ENCODE assay signal across 15 cellular contexts in the genomic region with DNA sequence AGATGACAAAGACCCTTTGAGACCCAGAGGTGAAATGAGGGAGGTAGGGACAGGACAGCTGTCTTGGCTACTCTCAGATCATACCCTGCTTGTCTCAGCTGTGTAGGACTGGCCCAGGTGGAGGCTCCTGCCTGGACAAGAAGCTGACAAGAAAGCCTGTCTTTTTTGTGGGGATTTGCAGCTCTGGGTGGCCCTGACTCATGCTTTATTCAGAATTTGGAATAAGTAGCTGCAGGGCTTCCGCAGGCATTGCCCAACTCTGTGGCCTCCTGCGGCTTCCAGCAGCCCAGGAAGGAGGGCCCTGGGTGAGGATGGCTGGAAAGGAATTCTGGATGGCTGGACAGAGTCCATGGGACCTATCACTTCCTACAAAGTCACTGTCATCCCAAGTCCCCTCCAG. TPM values are rescaled to one million over a fixed set of nuclear protein-coding genes. Genes with fewer than 3 reads are reported as not detected.
DNase-seq lines count a peak whose midpoint lies in the region; ATAC-seq and TF ChIP-seq lines count a peak whose summit lies in the region.
"Had no signal": no experiment of that assay in that cellular context is flagged by ENCODE, and none has a peak within 500 bp of the region (broad histone marks: within the 10 kb centered on the region; RNA-seq: fewer than 3 reads in every experiment).

No MANE protein-coding gene starts in this region.

- no peaks in the 10 kb centered on the region for H3K9me3 Mint-ChIP-seq in immature natural killer cell
- no peaks in the 10 kb centered on the region for H3K9me3 Mint-ChIP-seq in activated CD8-positive, alpha-beta T cell treated with anti-CD3 and anti-CD28 coated beads for 36 hours
- H3K9me3 Mint-ChIP-seq: stimulated activated naive CD8-positive, alpha-beta T cell treated with anti-CD3 and anti-CD28 coated beads, Interleukin-15, Interleukin-2, amounts not matched to agents 100 ng/mL and 50 ng/mL, for 24 hours had no signal

- ATAC-seq in foreskin keratinocyte (peak; percentile 80), GM19463 (IDR thresholded peaks at IDR 0.05; ENCODE audit: unreplicated experiment) (no peak), HG03025 (IDR thresholded peaks at IDR 0.05; ENCODE audit: low FRiP score, unreplicated experiment) (no peak)
- ATAC-seq in activated CD8-positive, alpha-beta T cell treated with anti-CD3 and anti-CD28 coated beads for 36 hours, result no peak

- no peak overlapping the region for H3K27ac Mint-ChIP-seq in immature natural killer cell
- H3K27ac Mint-ChIP-seq in activated CD8-positive, alpha-beta T cell treated with anti-CD3 and anti-CD28 coated beads for 36 hours, result no peak overlapping the region
- H3K27ac Mint-ChIP-seq: stimulated activated naive CD8-positive, alpha-beta T cell treated with anti-CD3 and anti-CD28 coated beads, Interleukin-15, Interleukin-2, amounts not matched to agents 100 ng/mL and 50 ng/mL, for 24 hours had no signal

- H3K27ac ChIP-seq in AG04450 (ENCODE audit: low read depth, low read length), result peak overlapping the region; percentile 1
- H3K27ac ChIP-seq in foreskin keratinocyte, result no peak overlapping the region
- H3K27ac ChIP-seq: BLaER1, cardiac muscle cell had no signal

- peak; percentile 47 for DNase-seq in AG04450 (ENCODE audit: low read depth, low spot score)
- peak; percentile 93 for DNase-seq in HT1080 (ENCODE audit: low read depth)
- peak; percentile 11 to 66 for DNase-seq in SW 1271 (lab: John Stamatoyannopoulos, UW)
- DNase-seq in foreskin keratinocyte, result peak; percentile 88 to 92
- no peak for DNase-seq in immature natural killer cell
- DNase-seq in activated CD8-positive, alpha-beta T cell treated with anti-CD3 and anti-CD28 coated beads for 36 hours, result no peak
- DNase-seq: activated T-cell treated with anti-CD3 and anti-CD28 coated beads, Interleukin-2, amount 50 U/mL, for 48 hours; glutamatergic neuron had no signal

- TF ChIP-seq CTCF in AG04450 (IDR thresholded peaks at IDR 0.05; ENCODE audit: low read depth, low read length) (no peak), foreskin keratinocyte (conservative IDR thresholded peaks at IDR 0.05) (no peak)
- no peak for TF ChIP-seq CTCF in activated CD8-positive, alpha-beta T cell treated with anti-CD3 and anti-CD28 coated beads for 36 hours (IDR thresholded peaks at IDR 0.05)

- peaks cover 0 to 4% (median 1%) of the 10 kb centered on the region in 3 donors for H3K27me3 Mint-ChIP-seq in immature natural killer cell (ENCODE audit: low read depth in 3 of 3)
- no peaks in the 10 kb centered on the region for H3K27me3 Mint-ChIP-seq in activated CD8-positive, alpha-beta T cell treated with anti-CD3 and anti-CD28 coated beads for 36 hours

- POLR2A ChIA-PET in AG04450 (lab: Yijun Ruan, JAX), result no interaction called here
- POLR2A ChIA-PET in activated CD8-positive, alpha-beta T cell treated with anti-CD3 and anti-CD28 coated beads for 36 hours (lab: Charles Lee), result no interaction called here

- no peaks in the 10 kb centered on the region for H3K9me3 ChIP-seq in AG04450 (ENCODE audit: control insufficient read depth, insufficient read depth, low read length)
- H3K9me3 ChIP-seq: BLaER1 had no signal

- H3K27me3 ChIP-seq in AG04450 (ENCODE audit: control insufficient read depth, insufficient read depth, low read length), result peaks cover 31% of the 10 kb centered on the region
- no peaks in the 10 kb centered on the region for H3K27me3 ChIP-seq in foreskin keratinocyte
- H3K27me3 ChIP-seq: BLaER1 had no signal

- H3K36me3 Mint-ChIP-seq in immature natural killer cell, result no peaks in the 10 kb centered on the region
- no peaks in the 10 kb centered on the region for H3K36me3 Mint-ChIP-seq in activated CD8-positive, alpha-beta T cell treated with anti-CD3 and anti-CD28 coated beads for 36 hours (ENCODE audit: low read depth)

- no peak overlapping the region for H3K4me3 ChIP-seq in AG04450 (ENCODE audit: low read depth, low read length)
- H3K4me3 ChIP-seq: BLaER1, cardiac muscle cell had no signal

- no peaks in the 10 kb centered on the region for H3K4me1 Mint-ChIP-seq in immature natural killer cell
- H3K4me1 Mint-ChIP-seq in activated CD8-positive, alpha-beta T cell treated with anti-CD3 and anti-CD28 coated beads for 36 hours (ENCODE audit: low read depth), result no peaks in the 10 kb centered on the region

- peaks cover 16% of the 10 kb centered on the region for H3K4me1 ChIP-seq in foreskin keratinocyte
- H3K4me1 ChIP-seq: BLaER1 had no signal

- no peak overlapping the region for H3K4me3 Mint-ChIP-seq in immature natural killer cell
- H3K4me3 Mint-ChIP-seq in activated CD8-positive, alpha-beta T cell treated with anti-CD3 and anti-CD28 coated beads for 36 hours, result no peak overlapping the region
- H3K4me3 Mint-ChIP-seq: stimulated activated naive CD8-positive, alpha-beta T cell treated with anti-CD3 and anti-CD28 coated beads, Interleukin-15, Interleukin-2, amounts not matched to agents 100 ng/mL and 50 ng/mL, for 24 hours had no signal

- CTCF ChIA-PET in AG04450 (lab: Charles Lee), result no interaction called here
- CTCF ChIA-PET in activated CD8-positive, alpha-beta T cell treated with anti-CD3 and anti-CD28 coated beads for 36 hours (lab: Charles Lee), result no interaction called here

- intact Hi-C loops in activated CD8-positive, alpha-beta T cell treated with anti-CD3 and anti-CD28 coated beads for 36 hours (cut with micrococcal nuclease), result no loop called here

RNA-seq across cellular contexts. Expression of a gene that starts 20.6 kb away (rescaled TPM):
- polyA plus RNA-seq in AG04450 (2011; rRNA removed), result not detected in 2 replicates
- not detected in 2 replicates for polyA minus RNA-seq in AG04450 (2011; rRNA and poly(A)+ RNA removed)
- 0.05 and 0.13 TPM in 2 replicates for total RNA-seq in HT1080 (2014; rRNA removed; shearing (Covaris generic))
- polyA plus RNA-seq in HT1080 (2015; cell fraction: cytosol; rRNA removed), result 0.16 TPM in 1 of 2 replicates, not detected in the other
- 1.8 and 2.7 TPM in 2 replicates for polyA plus RNA-seq in HT1080 (2015; cell fraction: nucleus; rRNA removed)
- total RNA-seq in foreskin keratinocyte, result not detected in 2 replicates
- 0.22 and 0.35 TPM in 2 replicates for polyA plus RNA-seq in foreskin keratinocyte
- 1 to 10 TPM; 1.4 to 5.1 (median 3.0) TPM for polyA plus RNA-seq in immature natural killer cell
- total RNA-seq in activated CD8-positive, alpha-beta T cell treated with anti-CD3 and anti-CD28 coated beads for 36 hours, result 1 to 10 TPM; 1.6 to 1.8 TPM
- total RNA-seq: cardiac muscle cell, NCI-H460 had no signal
- polyA plus RNA-seq: cardiac muscle cell had no signal

RNA-seq across cellular contexts. Expression of a gene that starts 38.5 kb away (rescaled TPM):
- polyA plus RNA-seq in AG04450 (2011; rRNA removed), result 0.05 TPM in 1 of 2 replicates, not detected in the other
- 0.05 and 0.09 TPM in 2 replicates for polyA minus RNA-seq in AG04450 (2011; rRNA and poly(A)+ RNA removed)
- 0.39 and 0.57 TPM in 2 replicates for total RNA-seq in HT1080 (2014; rRNA removed; shearing (Covaris generic))
- polyA plus RNA-seq in HT1080 (2015; cell fraction: cytosol; rRNA removed), result 0.48 and 0.85 TPM in 2 replicates
- polyA plus RNA-seq in HT1080 (2015; cell fraction: nucleus; rRNA removed), result 3.4 and 3.5 TPM in 2 replicates
- 5.7 and 6.4 TPM in 2 replicates for total RNA-seq in foreskin keratinocyte
- polyA plus RNA-seq in foreskin keratinocyte, result 4.1 and 5.2 TPM in 2 replicates
- not detected for polyA plus RNA-seq in immature natural killer cell
- total RNA-seq in activated CD8-positive, alpha-beta T cell treated with anti-CD3 and anti-CD28 coated beads for 36 hours, result not detected
- total RNA-seq: mononuclear cell, NCI-H460 had no signal
- polyA plus RNA-seq: cardiac muscle cell had no signal

Comparison
In these comparisons a context has a peak if more than half of its experiments do, and no peak if none do; other contexts are left out.
1. DNase-seq: peak in AG04450 (single experiment), HT1080 (single experiment), SW 1271 (2 of 2) and foreskin keratinocyte (2 of 2); none in immature natural killer cell (0 of 3) and activated CD8-positive, alpha-beta T cell treated with anti-CD3 and anti-CD28 coated beads for 36 hours (single experiment).